In the genomic region with DNA sequence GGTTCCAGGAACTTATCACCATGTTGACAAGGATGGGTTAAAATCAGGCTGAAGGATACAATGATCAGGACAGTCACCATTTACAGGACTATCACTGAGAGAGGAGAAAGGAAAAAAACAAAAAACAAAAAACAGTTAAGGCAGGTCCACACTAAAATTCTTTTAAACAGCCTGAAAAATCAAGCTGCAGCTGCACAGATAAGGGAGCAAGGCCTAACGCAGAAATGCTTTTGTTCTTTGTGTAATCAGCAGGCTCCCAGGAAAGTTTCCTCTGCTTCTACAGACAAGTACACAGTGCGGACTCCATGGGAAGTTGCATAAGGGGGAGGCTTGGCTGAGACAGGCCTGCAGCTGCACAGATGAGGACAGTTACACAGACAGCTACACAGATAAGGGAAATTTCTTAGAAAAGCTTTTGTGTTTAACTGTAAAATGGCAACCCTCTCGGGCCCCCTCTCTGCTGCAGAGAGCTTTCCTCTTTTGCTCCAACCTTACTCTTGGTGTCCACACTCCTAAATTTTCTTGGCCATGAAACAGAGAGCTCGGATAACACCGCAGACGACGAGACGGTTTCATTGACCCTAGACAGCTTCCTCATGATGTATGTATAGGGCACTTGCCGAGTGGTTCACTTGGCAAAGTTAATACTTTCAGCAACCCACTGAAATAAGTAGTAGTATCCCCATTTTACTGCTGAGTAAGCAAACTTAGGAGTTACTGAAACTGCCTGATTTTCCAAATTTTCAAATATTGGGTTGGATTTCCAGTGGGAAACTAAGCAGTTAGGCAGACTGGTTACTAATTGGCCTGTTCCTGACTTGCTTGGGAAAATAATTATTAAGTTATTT, we compare ENCODE assay signal across 10 cellular contexts. TPM values are rescaled to one million over a fixed set of nuclear protein-coding genes. Genes with fewer than 3 reads are reported as not detected.
DNase-seq lines count a peak whose midpoint lies in the region; ATAC-seq, FAIRE-seq and TF ChIP-seq lines count a peak whose summit lies in the region.
"Had no signal": no experiment of that assay in that cellular context is flagged by ENCODE, and none has a peak within 500 bp of the region (broad histone marks: within the 10 kb centered on the region; RNA-seq: fewer than 3 reads in every experiment).

No MANE protein-coding gene starts in this region.

- TF ChIP-seq CTCF in H1 (IDR thresholded peaks at IDR 0.05; ENCODE audit: control extremely low read depth in 1 of 3, insufficient read depth in 1 of 3, low read depth in 1 of 3, low read length in 3 of 3) (no peak), MM.1S (IDR thresholded peaks at IDR 0.05; ENCODE audit: low read length) (no peak)

- 88% methylated on average over 9 of the region's 9 CpGs; no CpG with 5 or more reads in 1 of the 2 experiments for WGBS in H1 (ENCODE audit: extremely low coverage in 1 of 2, insufficient coverage in 1 of 2, insufficient read length in 1 of 2, insufficient replicate concordance in 2 of 2, low coverage in 1 of 2, low lambda C conversion rate in 2 of 2, missing lambda C conversion rate in 1 of 2), 2 experiments
- WGBS in mesendoderm (ENCODE audit: extremely low coverage, insufficient coverage, low lambda C conversion rate), result no CpG with 5 or more reads among the region's 9 CpGs

- peak overlapping the region; percentile 80 for H3K18ac ChIP-seq in H1 (ENCODE audit: extremely low read depth, low read length)
- peak overlapping the region; percentile 92 for H3K18ac ChIP-seq in mesendoderm (ENCODE audit: low read length)

- H3K4me2 ChIP-seq in H1 (ENCODE audit: insufficient read depth in 1 of 2, low read depth in 2 of 2, low read length in 2 of 2), result no peak overlapping the region; a peak in 1 of 4 replicates
- H3K4me2 ChIP-seq in mesendoderm (ENCODE audit: low read length), result no peak overlapping the region
- H3K4me2 ChIP-seq in MM.1S (ENCODE audit: low read depth, low read length), result no peak overlapping the region

- H3K27ac Mint-ChIP-seq in stimulated activated naive CD8-positive, alpha-beta T cell treated with anti-CD3 and anti-CD28 coated beads, Interleukin-15, amount 100 ng/mL, for 72 hours, result no peak overlapping the region

- peak overlapping the region; percentile 54; the same call in 1 of the 2 replicates for H2AFZ ChIP-seq in H1 (ENCODE audit: low read length)
- H2AFZ ChIP-seq in MM.1S (ENCODE audit: low read length), result no peak overlapping the region

- no peak overlapping the region for H2BK15ac ChIP-seq in H1 (ENCODE audit: low read length)
- H2BK15ac ChIP-seq in mesendoderm (replicated peaks; ENCODE audit: low read depth), result no peak overlapping the region

- H3K27me3 Mint-ChIP-seq in stimulated activated naive CD8-positive, alpha-beta T cell treated with anti-CD3 and anti-CD28 coated beads, Interleukin-15, amount 100 ng/mL, for 72 hours, result peaks cover 24% of the 10 kb centered on the region

- H3K4ac ChIP-seq in H1 (replicated peaks; ENCODE audit: insufficient read length, low read depth, low read length) (no peak overlapping the region), mesendoderm (ENCODE audit: low read depth, low read length) (peak overlapping the region; percentile 52)

- H4K8ac ChIP-seq in H1 (ENCODE audit: extremely low read depth, insufficient read depth, low read length), result no peak overlapping the region
- H4K8ac ChIP-seq in mesendoderm (ENCODE audit: low read depth, low read length), result peak overlapping the region; percentile 56

- H3K27me3 ChIP-seq in H1 (replicated peaks in 1 of 4; ENCODE audit: control insufficient read depth in 3 of 4, extremely low read depth in 1 of 4, insufficient read depth in 3 of 4, low read length in 3 of 4), result no peaks in the 10 kb centered on the region
- H3K27me3 ChIP-seq in mesendoderm (ENCODE audit: insufficient read depth, low read length, poor library complexity), result no peaks in the 10 kb centered on the region
- no peaks in the 10 kb centered on the region for H3K27me3 ChIP-seq in MM.1S (replicated peaks; ENCODE audit: insufficient read depth, low read length)

- no peak overlapping the region for H3K23ac ChIP-seq in H1 (ENCODE audit: insufficient read length)
- H3K23ac ChIP-seq in mesendoderm (ENCODE audit: low read length), result no peak overlapping the region

- DNase-seq in stimulated activated naive CD8-positive, alpha-beta T cell treated with anti-CD3 and anti-CD28 coated beads, Interleukin-15, Interleukin-2, amounts not matched to agents 100 U/mL and 50 U/mL, for 24 hours, result no peak
- DNase-seq in stimulated activated naive CD8-positive, alpha-beta T cell treated with anti-CD3 and anti-CD28 coated beads, Interleukin-15, amount 100 ng/mL, for 72 hours, result no peak
- DNase-seq in H1 (ENCODE audit: low read depth in 1 of 2, low spot score in 2 of 2), result no peak
- DNase-seq in mesendoderm, result no peak
- DNase-seq in MM.1S, result no peak
- DNase-seq in kidney tubule cell (ENCODE audit: low spot score), result no peak

- H3K79me1 ChIP-seq in H1 (ENCODE audit: low read depth, low read length) (no peaks in the 10 kb centered on the region), mesendoderm (ENCODE audit: low read length) (no peaks in the 10 kb centered on the region)

- H3K4me1 ChIP-seq in H1 (replicated peaks in 1 of 4; ENCODE audit: control insufficient read depth in 3 of 4, insufficient read depth in 4 of 4, low read length in 3 of 4) (peaks cover 0 to 15% (median 0%) of the 10 kb centered on the region in 4 experiments; a peak in 4 of 7 replicates), mesendoderm (ENCODE audit: control insufficient read depth, low read depth, low read length) (no peaks in the 10 kb centered on the region), MM.1S (ENCODE audit: low read length) (no peaks in the 10 kb centered on the region)

- no peak overlapping the region for H3K9ac ChIP-seq in H1 (replicated peaks in 1 of 4; ENCODE audit: extremely low read depth in 1 of 4, low read depth in 3 of 4, low read length in 3 of 4)
- H3K9ac ChIP-seq in mesendoderm (ENCODE audit: low read length), result peak overlapping the region; percentile 8
- H3K9ac ChIP-seq in MM.1S (ENCODE audit: low read length), result no peak overlapping the region

- H4K5ac ChIP-seq in H1 (ENCODE audit: insufficient read length, low read depth, low read length), result no peak overlapping the region
- H4K5ac ChIP-seq in mesendoderm (ENCODE audit: low read length), result no peak overlapping the region

- H3K56ac ChIP-seq in H1 (replicated peaks; ENCODE audit: insufficient read length, low read depth, low read length), result no peak overlapping the region
- H3K56ac ChIP-seq in mesendoderm (ENCODE audit: low read length), result peak overlapping the region; percentile 17

- H2BK12ac ChIP-seq in H1 (ENCODE audit: low read depth, low read length), result no peak overlapping the region

- H2BK20ac ChIP-seq in H1 (ENCODE audit: low read length), result 0 out of 2 replicates have a peak overlapping the region, but pooled peaks have one; percentile 82

- H4K20me1 ChIP-seq in H1 (replicated peaks in 1 of 2; ENCODE audit: control insufficient read depth in 1 of 2, insufficient read depth in 2 of 2, low read length in 2 of 2), result no peaks in the 10 kb centered on the region
- no peaks in the 10 kb centered on the region for H4K20me1 ChIP-seq in MM.1S (ENCODE audit: insufficient read depth, low read length)

- H3K27ac ChIP-seq in H1 (ENCODE audit: low read depth, low read length), result no peak overlapping the region
- H3K27ac ChIP-seq in mesendoderm (ENCODE audit: low read depth, low read length), result no peak overlapping the region
- H3K27ac ChIP-seq in MM.1S (ENCODE audit: low read length), result no peak overlapping the region

- no peaks in the 10 kb centered on the region for H3K79me2 ChIP-seq in H1 (ENCODE audit: control insufficient read depth in 1 of 2, insufficient read depth in 2 of 2, low read length in 2 of 2)
- H3K79me2 ChIP-seq in mesendoderm (ENCODE audit: control insufficient read depth, insufficient read depth, low read length), result no peaks in the 10 kb centered on the region
- no peaks in the 10 kb centered on the region for H3K79me2 ChIP-seq in MM.1S (ENCODE audit: low read length)

- H3K36me3 ChIP-seq in H1 (ENCODE audit: control insufficient read depth in 2 of 4, insufficient read depth in 4 of 4, low read length in 3 of 4) (no peaks in the 10 kb centered on the region), mesendoderm (ENCODE audit: control insufficient read depth, insufficient read depth, low read length) (no peaks in the 10 kb centered on the region), MM.1S (replicated peaks; ENCODE audit: insufficient read depth, low read length) (no peaks in the 10 kb centered on the region)

- H3K4me1 Mint-ChIP-seq in stimulated activated naive CD8-positive, alpha-beta T cell treated with anti-CD3 and anti-CD28 coated beads, Interleukin-15, amount 100 ng/mL, for 72 hours, result no peaks in the 10 kb centered on the region

- peak; percentile 36 for ATAC-seq in stimulated activated naive CD8-positive, alpha-beta T cell treated with anti-CD3 and anti-CD28 coated beads, Interleukin-15, Interleukin-2, amounts not matched to agents 100 U/mL and 50 U/mL, for 24 hours
- no peak for ATAC-seq in stimulated activated naive CD8-positive, alpha-beta T cell treated with anti-CD3 and anti-CD28 coated beads, Interleukin-15, amount 100 ng/mL, for 72 hours
- ATAC-seq in esophagus mucosa, result no peak
- ATAC-seq in HG02970 (IDR thresholded peaks at IDR 0.05; ENCODE audit: low FRiP score, unreplicated experiment), result no peak

- H3K9me3 ChIP-seq in H1 (ENCODE audit: insufficient read depth in 2 of 2, low read depth in 1 of 2, low read length in 1 of 2), result no peaks in the 10 kb centered on the region
- H3K9me3 ChIP-seq in MM.1S (replicated peaks; ENCODE audit: insufficient read depth, low read length), result no peaks in the 10 kb centered on the region

- CTCF ChIA-PET in H1 (lab: Charles Lee; ENCODE audit: partially characterized antibody), result interaction anchor here (0.7 to 0.9 kb wide), 2 partner anchors 22 to 31 kb away, joined by 3 read pairs; no protein-coding TSS in a partner anchor

- POLR2A ChIA-PET in H1 (lab: Charles Lee; ENCODE audit: partially characterized antibody), result no interaction called here

- H2BK5ac ChIP-seq in H1 (ENCODE audit: low read depth, low read length) (0 out of 2 replicates have a peak overlapping the region, but pooled peaks have one; percentile 64), mesendoderm (ENCODE audit: low read length) (no peak overlapping the region)

- no peaks in the 10 kb centered on the region for H3F3A ChIP-seq in MM.1S (ENCODE audit: insufficient read depth, low read length)

- TF ChIP-seq POLR2A in H1 (IDR thresholded peaks at IDR 0.05; ENCODE audit: control extremely low read depth in 1 of 2, low read depth in 2 of 2, low read length in 2 of 2), result no peak

- no peak for TF ChIP-seq EP300 in H1 (IDR thresholded peaks at IDR 0.05; ENCODE audit: borderline replicate concordance in 1 of 2, low read depth in 2 of 2, low read length in 2 of 2)

- H3K4me3 Mint-ChIP-seq in stimulated activated naive CD8-positive, alpha-beta T cell treated with anti-CD3 and anti-CD28 coated beads, Interleukin-15, amount 100 ng/mL, for 72 hours, result no peak overlapping the region

- peak overlapping the region; percentile 70 for H2BK120ac ChIP-seq in H1 (replicated peaks; ENCODE audit: low read depth, low read length)
- no peak overlapping the region for H2BK120ac ChIP-seq in mesendoderm (ENCODE audit: low read depth, low read length)

- H3K14ac ChIP-seq in H1 (ENCODE audit: insufficient read length), result no peak overlapping the region

- FAIRE-seq in H1 (lab: Jason Lieb, UNC), result no peak

- H3K23me2 ChIP-seq in H1 (ENCODE audit: low read depth, low read length), result no peaks in the 10 kb centered on the region

- no peak overlapping the region for H4K91ac ChIP-seq in H1 (replicated peaks; ENCODE audit: insufficient read length, low read length)

- H2AK5ac ChIP-seq in H1 (ENCODE audit: low read depth, low read length), result no peak overlapping the region
- H2AK5ac ChIP-seq in mesendoderm (ENCODE audit: low read length), result no peak overlapping the region

- H3K9me3 Mint-ChIP-seq in stimulated activated naive CD8-positive, alpha-beta T cell treated with anti-CD3 and anti-CD28 coated beads, Interleukin-15, amount 100 ng/mL, for 72 hours, result no peaks in the 10 kb centered on the region

- no peak overlapping the region for H3K4me3 ChIP-seq in H1 (ENCODE audit: extremely low read depth in 1 of 4, insufficient read depth in 2 of 4, low read depth in 3 of 4, low read length in 4 of 4)
- H3K4me3 ChIP-seq in mesendoderm (ENCODE audit: low read length), result no peak overlapping the region
- H3K4me3 ChIP-seq in MM.1S (ENCODE audit: low read length), result no peak overlapping the region

- H3K9me2 ChIP-seq in MM.1S (replicated peaks; ENCODE audit: insufficient read depth, low read length), result no peaks in the 10 kb centered on the region

- no peak for TF ChIP-seq RAD21 in H1 (IDR thresholded peaks at IDR 0.05 in 1 of 2, conservative IDR thresholded peaks at IDR 0.05 in 1 of 2; ENCODE audit: low read depth in 2 of 2, low read length in 2 of 2)

RNA-seq across cellular contexts. Expression of a gene that starts 45.5 kb away (rescaled TPM):
- total RNA-seq in H1 (2021; fragmentation: NEBNext Ultra II Directional; extraction: Animal tissue kit (Norgen Biotek cat#: 25700)), result 0.33 and 0.34 TPM in 2 replicates
- polyA plus RNA-seq in H1 (2011; rRNA removed), result 0.03 and 0.09 TPM in 2 replicates
- polyA plus RNA-seq in H1 (2011; cell fraction: cytosol; rRNA removed), result 0.17 TPM
- 0.09 TPM for polyA plus RNA-seq in H1 (2011; cell fraction: nucleus; rRNA removed)
- 0.07 to 0.18 TPM (median 0.10 TPM) in 3 of 4 replicates, not detected in the other for polyA plus RNA-seq in H1 (2012, experiment 1 of 2)
- not detected for polyA plus RNA-seq in H1 (2012, experiment 2 of 2)
- 0.08 TPM for polyA plus RNA-seq in H1 (2013, experiment 1 of 2)
- 0.11 TPM for polyA plus RNA-seq in H1 (2013, experiment 2 of 2)
- 0.32 TPM in 1 of 2 replicates, not detected in the other for polyA minus RNA-seq in H1 (2011; rRNA and poly(A)+ RNA removed)
- polyA minus RNA-seq in H1 (2011; cell fraction: cytosol; rRNA and poly(A)+ RNA removed), result not detected
- polyA minus RNA-seq in H1 (2011; cell fraction: nucleus; rRNA and poly(A)+ RNA removed), result 0.20 TPM
- polyA plus RNA-seq in mesendoderm (2013, experiment 1 of 2), result 0.15 TPM
- 0.25 TPM for polyA plus RNA-seq in mesendoderm (2013, experiment 2 of 2)
- not detected for total RNA-seq in esophagus mucosa
- total RNA-seq: HT1080, subcutaneous adipose tissue had no signal
